ENCODE assay signal across 7 cellular contexts in genomic region chr12:109428038-109428629, GRCh38. TPM values are rescaled to one million over a fixed set of nuclear protein-coding genes. Genes with fewer than 3 reads are reported as not detected.
DNase-seq lines count a peak whose midpoint lies in the region; ATAC-seq and TF ChIP-seq lines count a peak whose summit lies in the region.

No MANE protein-coding gene starts in this region.

- H3K27me3 Mint-ChIP-seq in activated T-cell treated with anti-CD3 and anti-CD28 coated beads, Interleukin-2, amount 50 U/mL, for 24 hours, result peaks cover 25% of the 10 kb centered on the region
- peaks cover 11% of the 10 kb centered on the region for H3K27me3 Mint-ChIP-seq in neural crest cell (ENCODE audit: low read depth)
- H3K27me3 Mint-ChIP-seq in stimulated activated naive CD8-positive, alpha-beta T cell treated with anti-CD3 and anti-CD28 coated beads, Interleukin-15, amount 100 ng/mL, for 72 hours, result peaks cover 15% of the 10 kb centered on the region

- H3K9me3 ChIP-seq in PC-3 (ENCODE audit: low read length), result no peaks in the 10 kb centered on the region
- H3K9me3 ChIP-seq in fibroblast of lung (ENCODE audit: control insufficient read depth, insufficient read depth, low read depth, low read length), result no peaks in the 10 kb centered on the region

- TF ChIP-seq CTCF in PC-3 (conservative IDR thresholded peaks at IDR 0.05; ENCODE audit: low read depth, low read length) (peak; percentile 98), fibroblast of lung (conservative IDR thresholded peaks at IDR 0.05 in 1 of 2, IDR thresholded peaks at IDR 0.05 in 1 of 2; ENCODE audit: low read depth in 1 of 2, low read length in 2 of 2) (peak; percentile 99), neural crest cell (conservative IDR thresholded peaks at IDR 0.05) (peak; percentile 99)

- H4K20me1 ChIP-seq in PC-3 (ENCODE audit: low read length) (no peaks in the 10 kb centered on the region), fibroblast of lung (ENCODE audit: control insufficient read depth, extremely low read depth, insufficient read depth, low read length) (no peaks in the 10 kb centered on the region)

- H3K36me3 ChIP-seq in PC-3 (ENCODE audit: low read depth, low read length) (no peaks in the 10 kb centered on the region), fibroblast of lung (ENCODE audit: control insufficient read depth, insufficient read depth, low read length) (no peaks in the 10 kb centered on the region)

- H3K9ac ChIP-seq in PC-3 (ENCODE audit: low read length) (no peak overlapping the region), fibroblast of lung (ENCODE audit: insufficient read depth, low read length) (no peak overlapping the region)

- POLR2A ChIA-PET in PC-3 (lab: Charles Lee; ENCODE audit: unreplicated experiment), result interaction anchor here (0.6 kb wide), 1 partner anchor 34 kb away, joined by 6 read pairs; no protein-coding TSS in a partner anchor

- peaks cover 2% of the 10 kb centered on the region for H3K4me1 Mint-ChIP-seq in activated T-cell treated with anti-CD3 and anti-CD28 coated beads, Interleukin-2, amount 50 U/mL, for 24 hours (ENCODE audit: low read depth)
- H3K4me1 Mint-ChIP-seq in neural crest cell, result peaks cover 6% of the 10 kb centered on the region
- peaks cover 8% of the 10 kb centered on the region for H3K4me1 Mint-ChIP-seq in stimulated activated naive CD8-positive, alpha-beta T cell treated with anti-CD3 and anti-CD28 coated beads, Interleukin-15, amount 100 ng/mL, for 72 hours

- H3K4me1 ChIP-seq in PC-3 (ENCODE audit: insufficient read depth, low read length) (peaks cover 4% of the 10 kb centered on the region), fibroblast of lung (ENCODE audit: control insufficient read depth, extremely low read depth, insufficient read depth, low read length) (no peaks in the 10 kb centered on the region)

- H3K79me2 ChIP-seq in PC-3 (ENCODE audit: low read length) (no peaks in the 10 kb centered on the region), fibroblast of lung (ENCODE audit: control insufficient read depth, insufficient read depth, low read length) (no peaks in the 10 kb centered on the region)

- H3K36me3 Mint-ChIP-seq in activated T-cell treated with anti-CD3 and anti-CD28 coated beads, Interleukin-2, amount 50 U/mL, for 24 hours (ENCODE audit: low read depth), result no peaks in the 10 kb centered on the region
- H3K36me3 Mint-ChIP-seq in neural crest cell (ENCODE audit: low read depth), result no peaks in the 10 kb centered on the region

- peak; percentile 58 for DNase-seq in Jurkat, Clone E6-1 (ENCODE audit: low read depth, low spot score)
- DNase-seq in PC-3, result peak; percentile 91
- peak; percentile 82 for DNase-seq in activated T-cell treated with anti-CD3 and anti-CD28 coated beads, Interleukin-2, amount 50 U/mL, for 24 hours
- DNase-seq in fibroblast of lung (ENCODE audit: low read depth in 2 of 2), result peak; percentile 66 to 85
- DNase-seq in neural crest cell (ENCODE audit: low read depth, low spot score), result peak; percentile 78
- DNase-seq in stimulated activated naive CD8-positive, alpha-beta T cell treated with anti-CD3 and anti-CD28 coated beads, Interleukin-15, amount 100 ng/mL, for 72 hours, result peak; percentile 71 to 78

- intact Hi-C loops in PC-3 (cut with micrococcal nuclease), result loop anchor here (1.0 to 2.0 kb wide), 2 partner anchors 17 to 347 kb away; no protein-coding TSS in a partner anchor

- no peaks in the 10 kb centered on the region for H3K9me2 ChIP-seq in PC-3 (replicated peaks; ENCODE audit: low read length)

- BruUV-seq in PC-3 (replicated peaks; lab: Mats Ljungman, UMichigan), result no TSS peak

- CTCF ChIA-PET in PC-3 (lab: Charles Lee), result interaction anchor here (0.5 to 1.4 kb wide), 13 partner anchors 20 to 507 kb away, joined by 3 to 8 read pairs (median 4); partner anchors contain the start of genes KCTD10 and UBE3B

- no peaks in the 10 kb centered on the region for H3F3A ChIP-seq in PC-3 (ENCODE audit: low read length, unreplicated experiment)

- no peak overlapping the region for H3K27ac Mint-ChIP-seq in activated T-cell treated with anti-CD3 and anti-CD28 coated beads, Interleukin-2, amount 50 U/mL, for 24 hours
- no peak overlapping the region for H3K27ac Mint-ChIP-seq in neural crest cell (ENCODE audit: unreplicated experiment)
- no peak overlapping the region for H3K27ac Mint-ChIP-seq in stimulated activated naive CD8-positive, alpha-beta T cell treated with anti-CD3 and anti-CD28 coated beads, Interleukin-15, amount 100 ng/mL, for 72 hours

- no peaks in the 10 kb centered on the region for H3K9me3 Mint-ChIP-seq in activated T-cell treated with anti-CD3 and anti-CD28 coated beads, Interleukin-2, amount 50 U/mL, for 24 hours
- H3K9me3 Mint-ChIP-seq in neural crest cell, result no peaks in the 10 kb centered on the region
- H3K9me3 Mint-ChIP-seq in stimulated activated naive CD8-positive, alpha-beta T cell treated with anti-CD3 and anti-CD28 coated beads, Interleukin-15, amount 100 ng/mL, for 72 hours, result no peaks in the 10 kb centered on the region

- 0 out of 2 replicates have a peak, but pooled peaks cover 2% of the 10 kb centered on the region for H3K27me3 ChIP-seq in PC-3 (ENCODE audit: low read length)
- H3K27me3 ChIP-seq in fibroblast of lung (ENCODE audit: control insufficient read depth, insufficient read depth, low read length), result no peaks in the 10 kb centered on the region

- H3K27ac ChIP-seq in PC-3 (ENCODE audit: low read length) (no peak overlapping the region), fibroblast of lung (ENCODE audit: insufficient read depth, low read length) (no peak overlapping the region)

- ATAC-seq in GM18498 (IDR thresholded peaks at IDR 0.05; ENCODE audit: unreplicated experiment) (peak; percentile 54), PC-3 (peak; percentile 84)
- ATAC-seq in stimulated activated naive CD8-positive, alpha-beta T cell treated with anti-CD3 and anti-CD28 coated beads, Interleukin-15, amount 100 ng/mL, for 72 hours, result peak; percentile 88

- H2AFZ ChIP-seq in PC-3 (ENCODE audit: low read length) (no peak overlapping the region), fibroblast of lung (ENCODE audit: low read length) (no peak overlapping the region)

- no peak overlapping the region for H3K4me3 Mint-ChIP-seq in activated T-cell treated with anti-CD3 and anti-CD28 coated beads, Interleukin-2, amount 50 U/mL, for 24 hours
- H3K4me3 Mint-ChIP-seq in neural crest cell, result no peak overlapping the region
- no peak overlapping the region for H3K4me3 Mint-ChIP-seq in stimulated activated naive CD8-positive, alpha-beta T cell treated with anti-CD3 and anti-CD28 coated beads, Interleukin-15, amount 100 ng/mL, for 72 hours

- H3K4me3 ChIP-seq in Jurkat, Clone E6-1 (ENCODE audit: low read length), result no peak overlapping the region
- H3K4me3 ChIP-seq in PC-3 (ENCODE audit: low read length) (no peak overlapping the region), fibroblast of lung (replicated peaks in 1 of 4; ENCODE audit: control extremely low read depth in 1 of 4, insufficient read depth in 1 of 4, low read depth in 3 of 4, low read length in 4 of 4) (no peak overlapping the region)

- no peak overlapping the region for H3K4me2 ChIP-seq in PC-3 (ENCODE audit: low read length)
- H3K4me2 ChIP-seq in fibroblast of lung (ENCODE audit: extremely low read depth, insufficient read depth, low read length), result no peak overlapping the region

RNA-seq across cellular contexts. Expression of gene KCTD10, which starts 49.0 kb away (rescaled TPM):
- polyA plus RNA-seq in Jurkat, Clone E6-1 (2012; ENCODE audit: insufficient read depth, insufficient read length), result 45.0 TPM
- 42.3 and 58.1 TPM in 2 replicates for total RNA-seq in PC-3 (2014; rRNA removed)
- total RNA-seq in fibroblast of lung, result 59.8 and 106 TPM in 2 replicates
- 131 and 190 TPM in 2 replicates for polyA plus RNA-seq in fibroblast of lung
- polyA plus RNA-seq in fibroblast of lung (2012), result 86.6 and 115 TPM in 2 replicates
- 424 and 573 TPM in 2 replicates for polyA minus RNA-seq in fibroblast of lung (ENCODE audit: low replicate concordance)
- 58.4 and 66.4 TPM in 2 replicates for total RNA-seq in neural crest cell

RNA-seq across cellular contexts. Expression of gene UBE3B, which starts 49.3 kb away (rescaled TPM):
- polyA plus RNA-seq in Jurkat, Clone E6-1 (2012; ENCODE audit: insufficient read depth, insufficient read length), result 28.1 TPM
- 25.7 and 35.6 TPM in 2 replicates for total RNA-seq in PC-3 (2014; rRNA removed)
- total RNA-seq in fibroblast of lung, result 35.7 and 49.7 TPM in 2 replicates
- 27.2 and 29.5 TPM in 2 replicates for polyA plus RNA-seq in fibroblast of lung
- polyA plus RNA-seq in fibroblast of lung (2012), result 17.8 and 20.1 TPM in 2 replicates
- 38.8 and 58.9 TPM in 2 replicates for polyA minus RNA-seq in fibroblast of lung (ENCODE audit: low replicate concordance)
- total RNA-seq in neural crest cell, result 35.9 and 38.7 TPM in 2 replicates
